ENCODE assay signal across 10 cellular contexts in genomic region chr1:150552692-150553278, GRCh38. TPM values are rescaled to one million over a fixed set of nuclear protein-coding genes. Genes with fewer than 3 reads are reported as not detected.
A peak's percentile ranks its signal among the peaks of the same experiment; 100 is the strongest.
DNase-seq lines count a peak whose midpoint lies in the region; ATAC-seq and TF ChIP-seq lines count a peak whose summit lies in the region.
"Had no signal": no experiment of that assay in that cellular context is flagged by ENCODE, and none has a peak within 500 bp of the region (broad histone marks: within the 10 kb centered on the region; RNA-seq: fewer than 3 reads in every experiment).

No MANE protein-coding gene starts in this region.

- peak overlapping the region; percentile 10 for H2AFZ ChIP-seq in osteoblast (ENCODE audit: low read length)

- no peak overlapping the region for H3K27ac Mint-ChIP-seq in endodermal cell

- no peaks in the 10 kb centered on the region for H3K9me3 Mint-ChIP-seq in endodermal cell

- no peak overlapping the region for H3K9ac ChIP-seq in endodermal cell (ENCODE audit: extremely low read depth, low read length, poor library complexity, severe bottlenecking)

- TF ChIP-seq CTCF in esophagus squamous epithelium (IDR thresholded peaks at IDR 0.05) = no peak
- TF ChIP-seq CTCF in osteoblast (IDR thresholded peaks at IDR 0.05; ENCODE audit: extremely low read depth, low read depth, low read length) = no peak
- TF ChIP-seq CTCF in uterus (IDR thresholded peaks at IDR 0.05) = no peak
- no peak for TF ChIP-seq CTCF in endodermal cell (conservative IDR thresholded peaks at IDR 0.05)

- H3K36me3 ChIP-seq in esophagus squamous epithelium (peaks cover 0 to 50% (median 0%) of the 10 kb centered on the region in 3 donors), osteoblast (ENCODE audit: insufficient read depth, low read length) (peaks cover 7% of the 10 kb centered on the region), uterus (no peaks in the 10 kb centered on the region), endodermal cell (ENCODE audit: control insufficient read depth, insufficient read depth, low read length) (peaks cover 7% of the 10 kb centered on the region)

- no peaks in the 10 kb centered on the region for H3K79me2 ChIP-seq in osteoblast (ENCODE audit: insufficient read depth, low read length)

- H3K27me3 ChIP-seq in esophagus squamous epithelium = no peaks in the 10 kb centered on the region
- H3K27me3 ChIP-seq in osteoblast (ENCODE audit: insufficient read depth, low read length) = no peaks in the 10 kb centered on the region
- no peaks in the 10 kb centered on the region for H3K27me3 ChIP-seq in uterus
- H3K27me3 ChIP-seq in endodermal cell (ENCODE audit: control insufficient read depth, insufficient read depth, low read length, poor library complexity, severe bottlenecking) = no peaks in the 10 kb centered on the region

- WGBS in esophagus squamous epithelium, 2 donors = 40 to 66% methylated on average over 3 to 5 of the region's 16 CpGs
- WGBS in endodermal cell (ENCODE audit: insufficient coverage in 1 of 2, insufficient read length in 1 of 2), 2 experiments = 91 to 92% methylated on average over 8 to 16 of the region's 16 CpGs

- DNase-seq in Right ventricle myocardium superior = peak; percentile 48
- DNase-seq in left ventricle myocardium superior = no peak
- DNase-seq in esophagus squamous epithelium (lab: John Stamatoyannopoulos, UW) = no peak
- DNase-seq in osteoblast (ENCODE audit: insufficient read length, low spot score, missing footprints) = peak; percentile 71
- peak; percentile 47 to 55 for DNase-seq in uterus
- DNase-seq in activated CD4-positive, alpha-beta T cell treated with anti-CD3 and anti-CD28 coated beads, Interleukin-2, amount 50 U/mL, for 4 hours = no peak
- no peak for DNase-seq in endodermal cell
- DNase-seq: NCI-H510A had no signal

- H4K20me1 ChIP-seq in osteoblast (ENCODE audit: insufficient read depth, low read length) = no peaks in the 10 kb centered on the region

- peaks cover 11% of the 10 kb centered on the region for H3K4me1 Mint-ChIP-seq in endodermal cell

- intact Hi-C loops in Right ventricle myocardium superior (cut with DNase I) (loop anchor here (10.0 kb wide), 1 partner anchor 262 kb away; no protein-coding TSS in a partner anchor), left ventricle myocardium superior (cut with micrococcal nuclease) (no loop called here), esophagus squamous epithelium (cut with DNase I) (no loop called here), uterus (cut with DNase I; ENCODE audit: low total_unique reads) (no loop called here)

- TF ChIP-seq POLR2A in esophagus squamous epithelium (IDR thresholded peaks at IDR 0.05) (no peak), uterus (IDR thresholded peaks at IDR 0.05) (no peak)

- H3K36me3 Mint-ChIP-seq in endodermal cell (ENCODE audit: low read depth) = peaks cover 2% of the 10 kb centered on the region

- H3K27ac ChIP-seq in esophagus squamous epithelium (peak overlapping the region; percentile 88 to 96 (median 91)), osteoblast (ENCODE audit: low read depth, low read length) (peak overlapping the region; percentile 63), uterus (peak overlapping the region; percentile 93 to 98), endodermal cell (ENCODE audit: low read depth, low read length) (no peak overlapping the region)

- ATAC-seq in Right ventricle myocardium superior (ENCODE audit: poor library complexity) (peak; percentile 0), left ventricle myocardium superior (no peak), GM21381 (IDR thresholded peaks at IDR 0.05; ENCODE audit: unreplicated experiment) (no peak)

- peaks cover 41 to 55% (median 42%) of the 10 kb centered on the region in 3 donors for H3K4me1 ChIP-seq in esophagus squamous epithelium
- peaks cover 28% of the 10 kb centered on the region for H3K4me1 ChIP-seq in osteoblast (ENCODE audit: insufficient read depth, low read length)
- peaks cover 0 to 14% of the 10 kb centered on the region in 2 donors for H3K4me1 ChIP-seq in uterus
- H3K4me1 ChIP-seq in endodermal cell (ENCODE audit: control insufficient read depth, insufficient read depth, low read length) = peaks cover 3% of the 10 kb centered on the region

- H3K9me3 ChIP-seq in esophagus squamous epithelium (no peaks in the 10 kb centered on the region), osteoblast (ENCODE audit: low read depth, low read length) (no peaks in the 10 kb centered on the region), uterus (no peaks in the 10 kb centered on the region), endodermal cell (ENCODE audit: control insufficient read depth, low read length) (no peaks in the 10 kb centered on the region)

- H3K4me3 ChIP-seq in esophagus squamous epithelium (peak overlapping the region in 1 of 4 donors; percentile 6), osteoblast (ENCODE audit: insufficient read depth, low read length) (no peak overlapping the region), uterus (no peak overlapping the region), endodermal cell (ENCODE audit: low read length) (no peak overlapping the region)

- H3K27me3 Mint-ChIP-seq in endodermal cell (ENCODE audit: insufficient read depth) = peaks cover 21% of the 10 kb centered on the region

- peak overlapping the region; percentile 57 for H3K4me2 ChIP-seq in osteoblast (ENCODE audit: insufficient read depth, low read length)

- no peak overlapping the region for H3K4me3 Mint-ChIP-seq in endodermal cell

RNA-seq across cellular contexts. Expression of gene ADAMTSL4, which starts 3.6 kb away (rescaled TPM):
- total RNA-seq in Right ventricle myocardium superior (64.4 TPM), left ventricle myocardium superior (77.7 TPM), esophagus squamous epithelium (10 to 100 TPM; 30.6 to 76.8 (median 43.3) TPM), osteoblast (3.2 and 5.4 TPM in 2 replicates), uterus (100 to 1,000 TPM in 1 of 4 donors, 10 to 100 TPM in 3; 15.9 to 133 (median 35.4) TPM), endodermal cell (1 to 10 TPM; 3.7 to 3.9 TPM)
- polyA plus RNA-seq in endodermal cell (2013, experiment 1 of 2) = 2.9 TPM
- 1.5 TPM for polyA plus RNA-seq in endodermal cell (2013, experiment 2 of 2)

RNA-seq across cellular contexts. Expression of gene MCL1, which starts 26.6 kb away (rescaled TPM):
- 85.9 TPM for total RNA-seq in Right ventricle myocardium superior
- 93.5 TPM for total RNA-seq in left ventricle myocardium superior
- 100 to 1,000 TPM; 167 to 256 (median 216) TPM for total RNA-seq in esophagus squamous epithelium
- total RNA-seq in osteoblast = 168 and 176 TPM in 2 replicates
- 100 to 1,000 TPM; 125 to 266 (median 207) TPM for total RNA-seq in uterus
- 100 to 1,000 TPM; 133 to 173 TPM for total RNA-seq in endodermal cell
- polyA plus RNA-seq in endodermal cell (2013, experiment 1 of 2) = 132 TPM
- polyA plus RNA-seq in endodermal cell (2013, experiment 2 of 2) = 134 TPM

RNA-seq across cellular contexts. Expression of gene FALEC, which starts 37.2 kb away (rescaled TPM):
- total RNA-seq in Right ventricle myocardium superior (not detected), left ventricle myocardium superior (not detected), esophagus squamous epithelium (1 to 10 TPM in 1 of 4 donors, not detected in 3; 3.6 TPM), osteoblast (0.36 TPM in 1 of 2 replicates, not detected in the other), uterus (1 to 10 TPM in 1 of 4 donors, under 1 TPM in 1, not detected in 2; 0.88 to 1.0 TPM), endodermal cell (1 to 10 TPM in 1 of 2 donors, under 1 TPM in 1; 0.70 to 1.6 TPM)
- not detected for polyA plus RNA-seq in endodermal cell (2013, experiment 1 of 2)
- polyA plus RNA-seq in endodermal cell (2013, experiment 2 of 2) = not detected
- polyA plus RNA-seq: BJ had no signal

RNA-seq across cellular contexts. Expression of gene ECM1, which starts 44.9 kb away (rescaled TPM):
- 16.7 TPM for total RNA-seq in Right ventricle myocardium superior
- 14.0 TPM for total RNA-seq in left ventricle myocardium superior
- 1,000 to 10,000 TPM in 1 of 4 donors, 100 to 1,000 TPM in 3; 311 to 1,013 (median 406) TPM for total RNA-seq in esophagus squamous epithelium
- 20.9 and 30.0 TPM in 2 replicates for total RNA-seq in osteoblast
- 10 to 100 TPM in 2 of 4 donors, 1 to 10 TPM in 2; 1.5 to 38.5 (median 9.5) TPM for total RNA-seq in uterus
- 1 to 10 TPM; 4.8 to 5.6 TPM for total RNA-seq in endodermal cell
- polyA plus RNA-seq in endodermal cell (2013, experiment 1 of 2) = 5.6 TPM
- 8.3 TPM for polyA plus RNA-seq in endodermal cell (2013, experiment 2 of 2)

Comparison
In these comparisons a context has a peak if more than half of its experiments do, and no peak if none do; other contexts are left out.
1. DNase-seq: peak in Right ventricle myocardium superior (single experiment), osteoblast (single experiment) and uterus (2 of 2); none in left ventricle myocardium superior (single experiment), esophagus squamous epithelium (single experiment), activated CD4-positive, alpha-beta T cell treated with anti-CD3 and anti-CD28 coated beads, Interleukin-2, amount 50 U/mL, for 4 hours (0 of 2) and endodermal cell (single experiment).